ENCODE assay signal across 32 cellular contexts in genomic region chr1:150521196-150521968, GRCh38. TPM values are rescaled to one million over a fixed set of nuclear protein-coding genes. Genes with fewer than 3 reads are reported as not detected.
DNase-seq lines count a peak whose midpoint lies in the region; ATAC-seq, FAIRE-seq and TF ChIP-seq lines count a peak whose summit lies in the region.
"Had no signal": no experiment of that assay in that cellular context is flagged by ENCODE, and none has a peak within 500 bp of the region (broad histone marks: within the 10 kb centered on the region; RNA-seq: fewer than 3 reads in every experiment).

No MANE protein-coding gene starts in this region.

- H3K9me3 Mint-ChIP-seq in activated T-cell treated with anti-CD3 and anti-CD28 coated beads, Interleukin-2, amount 50 U/mL, for 72 hours: no peaks in the 10 kb centered on the region
- H3K9me3 Mint-ChIP-seq: CD4-positive, alpha-beta T cell; HFFc6 had no signal

- peak; percentile 56 for DNase-seq in Karpas-422
- peak; percentile 49 for DNase-seq in MV-4-11 (lab: John Stamatoyannopoulos, UW)
- DNase-seq in K562 (ENCODE audit: extremely low read depth in 1 of 4, low spot score in 3 of 4): no peak
- no peak for DNase-seq in gastrocnemius medialis
- no peak for DNase-seq in COLO668 (lab: John Stamatoyannopoulos, UW; ENCODE audit: unreplicated experiment)
- no peak for DNase-seq in erythroblast (lab: John Stamatoyannopoulos, UW)
- DNase-seq in hypothalamus (lab: John Stamatoyannopoulos, UW): no peak
- no peak for DNase-seq in activated T-cell treated with anti-CD3 and anti-CD28 coated beads, Interleukin-2, amount 50 U/mL, for 72 hours
- DNase-seq: CD4-positive, alpha-beta T cell; COR-L47; DMS53; EL; GDM1; GOT3; HFFc6; KG1; MM.1S; NCI-H1105; NCI-H1436 treated with DMSO at 0.1 percent for 48 hours; NCI-H187 treated with DMSO at 0.1 percent for 48 hours; NCI-H2171 treated with DMSO at 0.1 percent for 48 hours; NCI-H345; NCI-H510A treated with DMSO at 0.1 percent for 48 hours; NCI-H774; OCI-M1; Peyer's patch; SHP77 treated with DMSO at 0.1 percent for 48 hours had no signal

- WGBS in K562 (ENCODE audit: insufficient coverage, low coverage, missing lambda C conversion rate): 24% methylated on average over 1 of the region's 1 CpG

- TF ChIP-seq RAD21 in K562 (CRISPR knock-in tag; conservative IDR thresholded peaks at IDR 0.05 in 1 of 2, IDR thresholded peaks at IDR 0.05 in 1 of 2): no peak

- H3K4me3 ChIP-seq in Karpas-422 (ENCODE audit: low read length): no peak overlapping the region
- H3K4me3 ChIP-seq in K562: no peak overlapping the region
- no peak overlapping the region for H3K4me3 ChIP-seq in gastrocnemius medialis
- H3K4me3 ChIP-seq: BLaER1 treated with 17β-estradiol and CSF1 and Interleukin-3, amounts not matched to agents 10 nM and 100 nM; HAP-1; Peyer's patch had no signal

- peaks cover 11% of the 10 kb centered on the region for H3K4me1 Mint-ChIP-seq in activated T-cell treated with anti-CD3 and anti-CD28 coated beads, Interleukin-2, amount 50 U/mL, for 72 hours (ENCODE audit: low read depth)

- TF ChIP-seq POLR2A in K562 (conservative IDR thresholded peaks at IDR 0.05): no peak
- no peak for TF ChIP-seq POLR2A in gastrocnemius medialis (IDR thresholded peaks at IDR 0.05)
- TF ChIP-seq POLR2A in erythroblast (IDR thresholded peaks at IDR 0.05; ENCODE audit: low read length): no peak

- H3K27ac ChIP-seq in Karpas-422 (ENCODE audit: low read length) (no peak overlapping the region), K562 (ENCODE audit: extremely low read depth, low read depth, low read length) (no peak overlapping the region), gastrocnemius medialis (peak overlapping the region; percentile 39 to 56 (median 52))
- H3K27ac ChIP-seq: BLaER1 treated with 17β-estradiol and CSF1 and Interleukin-3, amounts not matched to agents 10 nM and 100 nM; Peyer's patch had no signal

- in situ Hi-C loops in K562 (cut with MboI): no loop called here
- in situ Hi-C loops in gastrocnemius medialis (cut with MboI; ENCODE audit: low sequenced_read_pairs in 4 of 4): no loop called here

- intact Hi-C loops in K562 (cut with micrococcal nuclease): no loop called here
- intact Hi-C loops in gastrocnemius medialis (cut with DNase I; ENCODE audit: low total_unique reads): no loop called here

- no TSS peak for BruUV-seq in K562 (replicated peaks; lab: Mats Ljungman, UMichigan)

- H3K4me2 ChIP-seq in Karpas-422 (ENCODE audit: low read depth, low read length, poor library complexity, severe bottlenecking) (peak overlapping the region; percentile 31), K562 (ENCODE audit: insufficient read depth, low read length) (no peak overlapping the region)
- H3K4me2 ChIP-seq: BLaER1 treated with 17β-estradiol and CSF1 and Interleukin-3, amounts not matched to agents 10 nM and 100 nM had no signal

- CTCF ChIA-PET in K562 (lab: Yijun Ruan, JAX; ENCODE audit: low intra/inter-chr PET ratio): no interaction called here

- ATAC-seq in K562 (no peak), gastrocnemius medialis (peak in 1 of 2 donors; percentile 66)
- no peak for ATAC-seq in activated T-cell treated with anti-CD3 and anti-CD28 coated beads, Interleukin-2, amount 50 U/mL, for 72 hours (replicated peaks in 1 of 2)

- no peaks in the 10 kb centered on the region for H3K79me2 ChIP-seq in Karpas-422 (ENCODE audit: low read length)
- H3K79me2 ChIP-seq in K562 (ENCODE audit: control insufficient read depth, insufficient read depth, low read length): peaks cover under 1% of the 10 kb centered on the region; the same call in 1 of the 3 replicates

- no peak overlapping the region for H3K27ac Mint-ChIP-seq in activated T-cell treated with anti-CD3 and anti-CD28 coated beads, Interleukin-2, amount 50 U/mL, for 72 hours
- H3K27ac Mint-ChIP-seq: CD4-positive, alpha-beta T cell; HFFc6 had no signal

- H3K9ac ChIP-seq in Karpas-422 (ENCODE audit: low read length): no peak overlapping the region
- no peak overlapping the region for H3K9ac ChIP-seq in K562 (ENCODE audit: insufficient read depth in 1 of 2, low read depth in 2 of 2, low read length in 2 of 2)
- H3K9ac ChIP-seq: BLaER1 treated with 17β-estradiol and CSF1 and Interleukin-3, amounts not matched to agents 10 nM and 100 nM had no signal

- H3K36me3 Mint-ChIP-seq in activated T-cell treated with anti-CD3 and anti-CD28 coated beads, Interleukin-2, amount 50 U/mL, for 72 hours (ENCODE audit: insufficient read depth in 2 of 2): no peaks in the 10 kb centered on the region

- H3K27me3 ChIP-seq in Karpas-422 (ENCODE audit: low read length): no peaks in the 10 kb centered on the region
- no peaks in the 10 kb centered on the region for H3K27me3 ChIP-seq in K562 (ENCODE audit: control insufficient read depth in 2 of 2, insufficient read depth in 2 of 2, low read length in 2 of 2)
- no peaks in the 10 kb centered on the region for H3K27me3 ChIP-seq in gastrocnemius medialis
- H3K27me3 ChIP-seq: BLaER1 treated with 17β-estradiol and CSF1 and Interleukin-3, amounts not matched to agents 10 nM and 100 nM; Peyer's patch had no signal

- FAIRE-seq in K562 (lab: Jason Lieb, UNC): no peak
- FAIRE-seq: A204.1, GM12891 had no signal

- TF ChIP-seq CTCF in K562 (IDR thresholded peaks at IDR 0.05 in 2 of 3, conservative IDR thresholded peaks at IDR 0.05 in 1 of 3; ENCODE audit: insufficient read depth in 2 of 3, low read depth in 1 of 3, low read length in 3 of 3) (no peak), gastrocnemius medialis (IDR thresholded peaks at IDR 0.05 in 4 of 5, conservative IDR thresholded peaks at IDR 0.05 in 1 of 5) (no peak)

- H3K4me3 Mint-ChIP-seq in activated T-cell treated with anti-CD3 and anti-CD28 coated beads, Interleukin-2, amount 50 U/mL, for 72 hours: no peak overlapping the region
- H3K4me3 Mint-ChIP-seq: CD4-positive, alpha-beta T cell; HFFc6 had no signal

- H2AFZ ChIP-seq in Karpas-422 (ENCODE audit: low read length) (no peak overlapping the region), K562 (ENCODE audit: low read depth, low read length) (no peak overlapping the region)

- H3K9me1 ChIP-seq in K562 (ENCODE audit: control insufficient read depth, insufficient read depth, low read length): no peaks in the 10 kb centered on the region

- no peak for TF ChIP-seq EP300 in K562 (IDR thresholded peaks at IDR 0.05; ENCODE audit: low read length)

- H3K9me3 ChIP-seq in Karpas-422 (ENCODE audit: low read length) (no peaks in the 10 kb centered on the region), K562 (replicated peaks; ENCODE audit: control insufficient read depth, insufficient read depth, low read depth, low read length) (no peaks in the 10 kb centered on the region), gastrocnemius medialis (no peaks in the 10 kb centered on the region)
- H3K9me3 ChIP-seq: BLaER1 treated with 17β-estradiol and CSF1 and Interleukin-3, amounts not matched to agents 10 nM and 100 nM; HAP-1; Peyer's patch had no signal

- H3K36me3 ChIP-seq in Karpas-422 (ENCODE audit: insufficient read depth, low read length): no peaks in the 10 kb centered on the region
- no peaks in the 10 kb centered on the region for H3K36me3 ChIP-seq in K562 (ENCODE audit: control insufficient read depth, insufficient read depth, low read length)
- no peaks in the 10 kb centered on the region for H3K36me3 ChIP-seq in gastrocnemius medialis
- H3K36me3 ChIP-seq: BLaER1 treated with 17β-estradiol and CSF1 and Interleukin-3, amounts not matched to agents 10 nM and 100 nM; HAP-1; Peyer's patch had no signal

- no peaks in the 10 kb centered on the region for H3K9me2 ChIP-seq in Karpas-422 (replicated peaks; ENCODE audit: insufficient read depth, low read length)

- peaks cover 32% of the 10 kb centered on the region for H3K4me1 ChIP-seq in Karpas-422 (ENCODE audit: low read length)
- H3K4me1 ChIP-seq in K562 (replicated peaks in 1 of 2; ENCODE audit: control insufficient read depth in 2 of 2, insufficient read depth in 2 of 2, low read length in 2 of 2): peaks cover 0 to 5% of the 10 kb centered on the region in 2 experiments; a peak in 3 of 5 replicates
- H3K4me1 ChIP-seq in gastrocnemius medialis: peaks cover 12 to 13% of the 10 kb centered on the region in 2 donors

- POLR2A ChIA-PET in K562 (lab: Yijun Ruan, JAX): interaction anchor here (1.1 kb wide), 1 partner anchor 58 kb away, joined by 3 read pairs; the partner anchor contains the start of gene MCL1

- no peaks in the 10 kb centered on the region for H4K20me1 ChIP-seq in Karpas-422 (ENCODE audit: insufficient read depth, low read depth, low read length)
- no peaks in the 10 kb centered on the region for H4K20me1 ChIP-seq in K562 (replicated peaks; ENCODE audit: control insufficient read depth, insufficient read depth, low read length)
- H4K20me1 ChIP-seq: BLaER1 treated with 17β-estradiol and CSF1 and Interleukin-3, amounts not matched to agents 10 nM and 100 nM had no signal

- H3K27me3 Mint-ChIP-seq in activated T-cell treated with anti-CD3 and anti-CD28 coated beads, Interleukin-2, amount 50 U/mL, for 72 hours (ENCODE audit: low read depth): no peaks in the 10 kb centered on the region
- H3K27me3 Mint-ChIP-seq: CD4-positive, alpha-beta T cell had no signal

RNA-seq across cellular contexts. Expression of gene FALEC, which starts 5.8 kb away (rescaled TPM):
- total RNA-seq in Karpas-422 (2014; rRNA removed; shearing (Covaris generic); ENCODE audit: low replicate concordance): 0.54 TPM in 1 of 2 replicates, not detected in the other
- total RNA-seq in K562 (2011; cell fraction: chromatin; rRNA removed; ENCODE audit: low replicate concordance): 0.95 and 3.3 TPM in 2 replicates
- 0.92 and 1.0 TPM in 2 replicates for total RNA-seq in K562 (2011; cell fraction: nucleolus; rRNA removed)
- total RNA-seq in K562 (2011; cell fraction: nucleoplasm; rRNA removed): 1.8 and 2.4 TPM in 2 replicates
- 0.33 and 1.8 TPM in 2 replicates for total RNA-seq in K562 (2014; rRNA removed)
- 0.38 TPM in 1 of 2 replicates, not detected in the other for total RNA-seq in K562 (2014; rRNA removed; fragmentation: Illumina TruSeq; extraction: Trizol)
- 0.45 TPM in 1 of 2 replicates, not detected in the other for total RNA-seq in K562 (2015; rRNA removed; fragmentation: Illumina TruSeq; extraction: Trizol)
- 0.51 TPM in 1 of 2 replicates, not detected in the other for total RNA-seq in K562 (2021)
- 0.15 and 0.53 TPM in 2 replicates for polyA plus RNA-seq in K562 (2011; rRNA removed)
- polyA plus RNA-seq in K562 (2011; cell fraction: cytosol; rRNA removed): 0.18 and 0.19 TPM in 2 replicates
- 0.58 and 0.67 TPM in 2 replicates for polyA plus RNA-seq in K562 (2011; cell fraction: nucleus; rRNA removed)
- 0.21 and 0.43 TPM in 2 replicates for polyA plus RNA-seq in K562 (2012)
- polyA plus RNA-seq in K562 (2014; fragmentation: Illumina TruSeq; extraction: Trizol): not detected in 2 replicates
- not detected for polyA plus RNA-seq in K562 (2014; fragmentation: Nextera tagmentation; extraction: Ambion mirVana)
- polyA plus RNA-seq in K562 (2014; rRNA removed): 0.56 and 0.73 TPM in 2 replicates
- polyA minus RNA-seq in K562 (2011; rRNA and poly(A)+ RNA removed): 0.63 and 0.72 TPM in 2 replicates
- not detected in 2 replicates for polyA minus RNA-seq in K562 (2011; cell fraction: cytosol; rRNA and poly(A)+ RNA removed)
- 1.1 TPM in 1 of 2 replicates, not detected in the other for polyA minus RNA-seq in K562 (2011; cell fraction: nucleus; rRNA and poly(A)+ RNA removed)
- total RNA-seq in gastrocnemius medialis: not detected
- total RNA-seq in activated T-cell treated with anti-CD3 and anti-CD28 coated beads, Interleukin-2, amount 50 U/mL, for 72 hours: under 1 TPM in 1 of 2 donors, not detected in 1; 0.79 TPM
- total RNA-seq: CD4-positive, alpha-beta T cell; Peyer's patch had no signal
- polyA plus RNA-seq: AG04450 had no signal

RNA-seq across cellular contexts. Expression of gene ECM1, which starts 13.5 kb away (rescaled TPM):
- total RNA-seq in Karpas-422 (2014; rRNA removed; shearing (Covaris generic); ENCODE audit: low replicate concordance): 2.2 and 7.2 TPM in 2 replicates
- total RNA-seq in K562 (2011; cell fraction: chromatin; rRNA removed; ENCODE audit: low replicate concordance): 68.4 and 156 TPM in 2 replicates
- total RNA-seq in K562 (2011; cell fraction: nucleolus; rRNA removed): 117 and 147 TPM in 2 replicates
- 110 and 118 TPM in 2 replicates for total RNA-seq in K562 (2011; cell fraction: nucleoplasm; rRNA removed)
- total RNA-seq in K562 (2014; rRNA removed): 24.4 and 33.0 TPM in 2 replicates
- total RNA-seq in K562 (2014; rRNA removed; fragmentation: Illumina TruSeq; extraction: Trizol): 10.7 and 11.3 TPM in 2 replicates
- total RNA-seq in K562 (2015; rRNA removed; fragmentation: Illumina TruSeq; extraction: Trizol): 12.8 and 13.6 TPM in 2 replicates
- total RNA-seq in K562 (2021): 30.1 and 39.3 TPM in 2 replicates
- polyA plus RNA-seq in K562 (2011; rRNA removed): 9.4 and 20.8 TPM in 2 replicates
- polyA plus RNA-seq in K562 (2011; cell fraction: cytosol; rRNA removed): 13.6 and 30.6 TPM in 2 replicates
- polyA plus RNA-seq in K562 (2011; cell fraction: nucleus; rRNA removed): 57.5 and 132 TPM in 2 replicates
- 50.1 and 67.4 TPM in 2 replicates for polyA plus RNA-seq in K562 (2012)
- polyA plus RNA-seq in K562 (2014; fragmentation: Illumina TruSeq; extraction: Trizol): 52.2 and 59.5 TPM in 2 replicates
- polyA plus RNA-seq in K562 (2014; fragmentation: Nextera tagmentation; extraction: Ambion mirVana): 1 to 10 TPM; 6.6 to 7.0 TPM
- polyA plus RNA-seq in K562 (2014; rRNA removed): 16.3 and 23.9 TPM in 2 replicates
- 8.1 and 9.4 TPM in 2 replicates for polyA minus RNA-seq in K562 (2011; rRNA and poly(A)+ RNA removed)
- 14.9 and 22.9 TPM in 2 replicates for polyA minus RNA-seq in K562 (2011; cell fraction: cytosol; rRNA and poly(A)+ RNA removed)
- 8.2 and 14.0 TPM in 2 replicates for polyA minus RNA-seq in K562 (2011; cell fraction: nucleus; rRNA and poly(A)+ RNA removed)
- 1 to 10 TPM; 1.5 to 8.5 (median 5.6) TPM for total RNA-seq in gastrocnemius medialis
- total RNA-seq in activated T-cell treated with anti-CD3 and anti-CD28 coated beads, Interleukin-2, amount 50 U/mL, for 72 hours: 1 to 10 TPM; 1.3 to 1.5 TPM

RNA-seq across cellular contexts. Expression of gene ADAMTSL4, which starts 27.8 kb away (rescaled TPM):
- total RNA-seq in Karpas-422 (2014; rRNA removed; shearing (Covaris generic); ENCODE audit: low replicate concordance): not detected in 2 replicates
- total RNA-seq in K562 (2011; cell fraction: chromatin; rRNA removed; ENCODE audit: low replicate concordance): 795 and 1,508 TPM in 2 replicates
- total RNA-seq in K562 (2011; cell fraction: nucleolus; rRNA removed): 712 and 761 TPM in 2 replicates
- 735 and 822 TPM in 2 replicates for total RNA-seq in K562 (2011; cell fraction: nucleoplasm; rRNA removed)
- total RNA-seq in K562 (2014; rRNA removed) (35.6 and 43.6 TPM in 2 replicates), K562 (2014; rRNA removed; fragmentation: Illumina TruSeq; extraction: Trizol) (18.8 and 20.3 TPM in 2 replicates), K562 (2015; rRNA removed; fragmentation: Illumina TruSeq; extraction: Trizol) (22.8 and 25.5 TPM in 2 replicates), K562 (2021) (163 and 212 TPM in 2 replicates), gastrocnemius medialis (10 to 100 TPM in 2 of 4 donors, 1 to 10 TPM in 2; 5.6 to 30.0 (median 10.7) TPM)
- polyA plus RNA-seq in K562 (2011; rRNA removed) (53.8 and 132 TPM in 2 replicates), K562 (2014; fragmentation: Illumina TruSeq; extraction: Trizol) (116 and 156 TPM in 2 replicates), K562 (2014; fragmentation: Nextera tagmentation; extraction: Ambion mirVana) (10 to 100 TPM; 12.7 to 14.8 TPM), K562 (2014; rRNA removed) (104 and 137 TPM in 2 replicates)
- polyA plus RNA-seq in K562 (2011; cell fraction: cytosol; rRNA removed): 68.7 and 73.2 TPM in 2 replicates
- 800 and 1,003 TPM in 2 replicates for polyA plus RNA-seq in K562 (2011; cell fraction: nucleus; rRNA removed)
- 127 and 192 TPM in 2 replicates for polyA plus RNA-seq in K562 (2012)
- polyA minus RNA-seq in K562 (2011; rRNA and poly(A)+ RNA removed): 23.6 and 31.1 TPM in 2 replicates
- 45.7 and 70.1 TPM in 2 replicates for polyA minus RNA-seq in K562 (2011; cell fraction: cytosol; rRNA and poly(A)+ RNA removed)
- 99.2 and 125 TPM in 2 replicates for polyA minus RNA-seq in K562 (2011; cell fraction: nucleus; rRNA and poly(A)+ RNA removed)
- total RNA-seq in activated T-cell treated with anti-CD3 and anti-CD28 coated beads, Interleukin-2, amount 50 U/mL, for 72 hours: 1 to 10 TPM in 1 of 2 donors, under 1 TPM in 1; 0.86 to 2.6 TPM

RNA-seq across cellular contexts. Expression of gene TARS2, which starts 34.2 kb away (rescaled TPM):
- 38.3 and 77.2 TPM in 2 replicates for total RNA-seq in Karpas-422 (2014; rRNA removed; shearing (Covaris generic); ENCODE audit: low replicate concordance)
- total RNA-seq in K562 (2011; cell fraction: chromatin; rRNA removed; ENCODE audit: low replicate concordance): 83.9 and 98.9 TPM in 2 replicates
- 62.9 and 65.5 TPM in 2 replicates for total RNA-seq in K562 (2011; cell fraction: nucleolus; rRNA removed)
- total RNA-seq in K562 (2011; cell fraction: nucleoplasm; rRNA removed): 81.2 and 104 TPM in 2 replicates
- total RNA-seq in K562 (2014; rRNA removed): 40.1 and 41.6 TPM in 2 replicates
- total RNA-seq in K562 (2014; rRNA removed; fragmentation: Illumina TruSeq; extraction: Trizol): 27.5 and 30.3 TPM in 2 replicates
- total RNA-seq in K562 (2015; rRNA removed; fragmentation: Illumina TruSeq; extraction: Trizol): 28.2 TPM in 2 replicates
- total RNA-seq in K562 (2021): 37.1 and 39.4 TPM in 2 replicates
- polyA plus RNA-seq in K562 (2011; rRNA removed): 46.7 and 54.5 TPM in 2 replicates
- 89.9 and 98.0 TPM in 2 replicates for polyA plus RNA-seq in K562 (2011; cell fraction: cytosol; rRNA removed)
- polyA plus RNA-seq in K562 (2011; cell fraction: nucleus; rRNA removed): 61.7 and 64.6 TPM in 2 replicates
- polyA plus RNA-seq in K562 (2012): 29.7 and 42.9 TPM in 2 replicates
- polyA plus RNA-seq in K562 (2014; fragmentation: Illumina TruSeq; extraction: Trizol): 62.5 and 64.2 TPM in 2 replicates
- polyA plus RNA-seq in K562 (2014; fragmentation: Nextera tagmentation; extraction: Ambion mirVana): 10 to 100 TPM; 17.0 to 30.1 TPM
- 45.5 and 46.3 TPM in 2 replicates for polyA plus RNA-seq in K562 (2014; rRNA removed)
- polyA minus RNA-seq in K562 (2011; rRNA and poly(A)+ RNA removed): 40.2 and 45.0 TPM in 2 replicates
- polyA minus RNA-seq in K562 (2011; cell fraction: cytosol; rRNA and poly(A)+ RNA removed): 25.4 and 31.6 TPM in 2 replicates
- polyA minus RNA-seq in K562 (2011; cell fraction: nucleus; rRNA and poly(A)+ RNA removed): 31.9 and 57.9 TPM in 2 replicates
- 10 to 100 TPM; 15.0 to 26.7 (median 18.4) TPM for total RNA-seq in gastrocnemius medialis
- total RNA-seq in activated T-cell treated with anti-CD3 and anti-CD28 coated beads, Interleukin-2, amount 50 U/mL, for 72 hours: 10 to 100 TPM; 49.8 to 66.4 TPM

RNA-seq across cellular contexts. Expression of gene MCL1, which starts 58.0 kb away (rescaled TPM):
- total RNA-seq in Karpas-422 (2014; rRNA removed; shearing (Covaris generic); ENCODE audit: low replicate concordance): 141 and 150 TPM in 2 replicates
- total RNA-seq in K562 (2011; cell fraction: chromatin; rRNA removed; ENCODE audit: low replicate concordance): 200 and 281 TPM in 2 replicates
- total RNA-seq in K562 (2011; cell fraction: nucleolus; rRNA removed): 147 and 148 TPM in 2 replicates
- total RNA-seq in K562 (2011; cell fraction: nucleoplasm; rRNA removed): 206 and 295 TPM in 2 replicates
- total RNA-seq in K562 (2014; rRNA removed) (129 and 138 TPM in 2 replicates), K562 (2014; rRNA removed; fragmentation: Illumina TruSeq; extraction: Trizol) (153 and 184 TPM in 2 replicates), K562 (2015; rRNA removed; fragmentation: Illumina TruSeq; extraction: Trizol) (109 and 120 TPM in 2 replicates), K562 (2021) (200 and 224 TPM in 2 replicates), gastrocnemius medialis (100 to 1,000 TPM; 136 to 199 (median 176) TPM)
- polyA plus RNA-seq in K562 (2011; rRNA removed) (144 and 222 TPM in 2 replicates), K562 (2014; fragmentation: Illumina TruSeq; extraction: Trizol) (147 and 158 TPM in 2 replicates), K562 (2014; fragmentation: Nextera tagmentation; extraction: Ambion mirVana) (10 to 100 TPM; 27.1 to 31.0 TPM), K562 (2014; rRNA removed) (131 and 143 TPM in 2 replicates)
- 86.7 and 94.2 TPM in 2 replicates for polyA plus RNA-seq in K562 (2011; cell fraction: cytosol; rRNA removed)
- polyA plus RNA-seq in K562 (2011; cell fraction: nucleus; rRNA removed): 179 and 244 TPM in 2 replicates
- 139 and 140 TPM in 2 replicates for polyA plus RNA-seq in K562 (2012)
- polyA minus RNA-seq in K562 (2011; rRNA and poly(A)+ RNA removed): 221 and 238 TPM in 2 replicates
- 104 and 109 TPM in 2 replicates for polyA minus RNA-seq in K562 (2011; cell fraction: cytosol; rRNA and poly(A)+ RNA removed)
- polyA minus RNA-seq in K562 (2011; cell fraction: nucleus; rRNA and poly(A)+ RNA removed): 141 and 172 TPM in 2 replicates
- 100 to 1,000 TPM; 373 to 495 TPM for total RNA-seq in activated T-cell treated with anti-CD3 and anti-CD28 coated beads, Interleukin-2, amount 50 U/mL, for 72 hours

Comparison
In these comparisons a context has a peak if more than half of its experiments do, and no peak if none do; other contexts are left out.
1. DNase-seq: peak in Karpas-422 (single experiment) and MV-4-11 (single experiment); none in K562 (0 of 4), gastrocnemius medialis (0 of 2), COLO668 (single experiment), erythroblast (0 of 2), hypothalamus (0 of 51) and activated T-cell treated with anti-CD3 and anti-CD28 coated beads, Interleukin-2, amount 50 U/mL, for 72 hours (0 of 2).
2. H3K27ac ChIP-seq: peak in gastrocnemius medialis (4 of 4); none in Karpas-422 (single experiment) and K562 (single experiment).